Comparison of ENCODE assay signal across 29 cellular contexts in the genomic region with DNA sequence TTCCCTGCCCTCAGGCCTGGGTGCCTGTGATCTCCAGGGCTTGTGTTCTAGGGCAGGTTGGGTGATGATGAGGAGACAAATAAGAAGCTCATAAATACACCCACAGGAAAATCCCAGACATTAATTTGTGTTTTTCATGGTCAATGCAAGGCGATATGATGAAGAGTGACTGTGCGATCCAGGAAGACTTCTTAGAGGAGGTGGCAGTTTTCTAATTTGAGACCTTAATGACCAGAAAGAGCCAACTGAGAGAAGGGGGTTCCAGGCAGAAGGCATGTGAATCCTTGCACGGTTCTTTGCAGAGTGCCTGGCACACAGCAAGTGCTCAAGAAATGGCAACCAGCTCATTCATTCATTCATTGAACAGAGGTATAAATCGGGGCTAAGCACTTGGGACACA. TPM values are rescaled to one million over a fixed set of nuclear protein-coding genes. Genes with fewer than 3 reads are reported as not detected.
"Had no signal": no experiment of that assay in that cellular context is flagged by ENCODE, and none has a peak within 500 bp of the region (broad histone marks: within the 10 kb centered on the region; RNA-seq: fewer than 3 reads in every experiment).

No MANE protein-coding gene starts in this region.

- H3K9me3 Mint-ChIP-seq: activated CD4-positive, alpha-beta memory T cell treated with anti-CD3 and anti-CD28 coated beads, Interleukin-2, amount 10 ng/mL, durations not matched to agents 7 days and 5 days; activated naive CD8-positive, alpha-beta T cell treated with anti-CD3 and anti-CD28 coated beads for 36 hours had no signal

- H3K4me3 Mint-ChIP-seq: activated CD4-positive, alpha-beta memory T cell treated with anti-CD3 and anti-CD28 coated beads, Interleukin-2, amount 10 ng/mL, durations not matched to agents 7 days and 5 days; activated CD8-positive, alpha-beta memory T cell treated with anti-CD3 and anti-CD28 coated beads, Interleukin-2, amount 10 ng/mL, durations not matched to agents 7 days and 5 days; activated naive CD8-positive, alpha-beta T cell treated with anti-CD3 and anti-CD28 coated beads for 36 hours had no signal

- H3K27ac Mint-ChIP-seq: activated CD4-positive, alpha-beta memory T cell treated with anti-CD3 and anti-CD28 coated beads, Interleukin-2, amount 10 ng/mL, durations not matched to agents 7 days and 5 days; activated CD8-positive, alpha-beta memory T cell treated with anti-CD3 and anti-CD28 coated beads, Interleukin-2, amount 10 ng/mL, durations not matched to agents 7 days and 5 days; activated naive CD8-positive, alpha-beta T cell treated with anti-CD3 and anti-CD28 coated beads for 36 hours had no signal

- H3K27ac ChIP-seq: ascending aorta, breast epithelium, PC-9, RWPE1, VCaP had no signal

- H3K4me1 Mint-ChIP-seq: activated CD4-positive, alpha-beta memory T cell treated with anti-CD3 and anti-CD28 coated beads, Interleukin-2, amount 10 ng/mL, durations not matched to agents 7 days and 5 days; activated CD8-positive, alpha-beta memory T cell treated with anti-CD3 and anti-CD28 coated beads, Interleukin-2, amount 10 ng/mL, durations not matched to agents 7 days and 5 days; activated naive CD8-positive, alpha-beta T cell treated with anti-CD3 and anti-CD28 coated beads for 36 hours had no signal

- H3K36me3 Mint-ChIP-seq: activated CD8-positive, alpha-beta memory T cell treated with anti-CD3 and anti-CD28 coated beads, Interleukin-2, amount 10 ng/mL, durations not matched to agents 7 days and 5 days; activated naive CD8-positive, alpha-beta T cell treated with anti-CD3 and anti-CD28 coated beads for 36 hours had no signal

- H3K36me3 ChIP-seq: ascending aorta, breast epithelium had no signal

- H3K9me3 ChIP-seq: ascending aorta, breast epithelium had no signal

- ATAC-seq: activated CD8-positive, alpha-beta memory T cell treated with anti-CD3 and anti-CD28 coated beads, Interleukin-2, amount 10 ng/mL, durations not matched to agents 7 days and 5 days; Right ventricle myocardium inferior had no signal

- H3K4me3 ChIP-seq: ascending aorta, breast epithelium, PC-9 had no signal

- H3K4me1 ChIP-seq: ascending aorta, breast epithelium had no signal

- DNase-seq: activated CD4-positive, alpha-beta memory T cell treated with anti-CD3 and anti-CD28 coated beads, Interleukin-2, amount 10 ng/mL, durations not matched to agents 7 days and 5 days; activated CD4-positive, alpha-beta T cell treated with anti-CD3 and anti-CD28 coated beads for 1 hour; activated CD4-positive, alpha-beta T cell treated with anti-CD3 and anti-CD28 coated beads for 48 hours; activated CD4-positive, CD25-positive, alpha-beta regulatory T cell; activated CD8-positive, alpha-beta memory T cell treated with anti-CD3 and anti-CD28 coated beads for 24 hours; activated CD8-positive, alpha-beta memory T cell treated with anti-CD3 and anti-CD28 coated beads, Interleukin-2, amount 10 ng/mL, durations not matched to agents 7 days and 5 days; activated CD8-positive, alpha-beta memory T cell treated with anti-CD3 and anti-CD28 coated beads, Interleukin-2, amount 50 U/mL, for 48 hours; activated effector memory CD4-positive, alpha-beta T cell treated with Interleukin-2 at 50 U/mL for 16 hours; activated naive CD4-positive, alpha-beta T cell; activated naive CD4-positive, alpha-beta T cell treated with anti-CD3 and anti-CD28 coated beads, Interleukin-2, amount 50 U/mL, for 16 hours; activated naive CD8-positive, alpha-beta T cell treated with anti-CD3 and anti-CD28 coated beads for 36 hours; activated T-cell treated with anti-CD3 and anti-CD28 coated beads, Interleukin-2, amount 50 U/mL, for 48 hours; Kasumi-1; KG1; NCI-H1105; NCI-H1436; NCI-H2081 treated with DMSO at 0.1 percent for 48 hours; NCI-H748 treated with DMSO at 0.1 percent for 48 hours; NK-92 treated with Interleukin-12 subunit alpha and Interleukin-12 subunit beta, amount 100 ng/mL, for 24 hours; PC-9; SIG-M5; T-helper 1 cell; T-helper 2 cell; T-helper 9 cell had no signal

RNA-seq across cellular contexts. Expression of gene TMEM132B, which starts 7.2 kb away (rescaled TPM):
- total RNA-seq: activated CD4-positive, alpha-beta memory T cell treated with anti-CD3 and anti-CD28 coated beads, Interleukin-2, amount 10 ng/mL, durations not matched to agents 7 days and 5 days; activated CD8-positive, alpha-beta memory T cell treated with anti-CD3 and anti-CD28 coated beads, Interleukin-2, amount 10 ng/mL, durations not matched to agents 7 days and 5 days; activated naive CD8-positive, alpha-beta T cell treated with anti-CD3 and anti-CD28 coated beads for 36 hours; PC-9 had no signal
